In genomic region chr6:79234150-79235022, GRCh38 we compare ENCODE assay signal across 8 cellular contexts. TPM values are rescaled to one million over a fixed set of nuclear protein-coding genes. Genes with fewer than 3 reads are reported as not detected.
DNase-seq lines count a peak whose midpoint lies in the region; ATAC-seq, FAIRE-seq and TF ChIP-seq lines count a peak whose summit lies in the region.

TSS of gene HMGN3 (minus strand) at chr6:79234682.

- POLR2A ChIA-PET in HepG2 (lab: Yijun Ruan, JAX) = no interaction called here

- no peaks in the 10 kb centered on the region for H3K27me3 ChIP-seq in HepG2 (ENCODE audit: control insufficient read depth in 1 of 2, insufficient read depth in 2 of 2, low read length in 2 of 2)

- H2AFZ ChIP-seq in HepG2 (ENCODE audit: low read length) = peak within 1 kb of the TSS; percentile 56

- peak within 1 kb of the TSS; percentile 61 to 79 (median 77) for H3K4me3 ChIP-seq in HepG2 (replicated peaks in 1 of 3; ENCODE audit: insufficient read depth in 1 of 3, low read depth in 2 of 3, low read length in 3 of 3)

- peak; percentile 38; the same call in 1 of the 2 replicates for TF ChIP-seq CTCF in HepG2 (CRISPR knock-in tag; IDR thresholded peaks at IDR 0.05)

- WGBS in HepG2 (ENCODE audit: low lambda C conversion rate) = 10% methylated on average over 21 of the region's 51 CpGs

- intact Hi-C loops in HepG2 (cut with micrococcal nuclease; ENCODE audit: unreplicated experiment) = loop anchor here (2.0 to 10.0 kb wide), 5 partner anchors 156 to 388 kb away; partner anchors contain the start of genes IRAK1BP1 and PHIP

- ATAC-seq in GM19351 (IDR thresholded peaks at IDR 0.05; ENCODE audit: unreplicated experiment) (peak; percentile 88), HG03521 (IDR thresholded peaks at IDR 0.05; ENCODE audit: unreplicated experiment) (peak; percentile 96), HepG2 (peak; percentile 97)

- H3K36me3 ChIP-seq in HepG2 (replicated peaks in 1 of 2; ENCODE audit: control insufficient read depth in 1 of 2, insufficient read depth in 2 of 2, low read length in 2 of 2) = no peaks in the 10 kb centered on the region

- TF ChIP-seq RAD21 in HepG2 (CRISPR knock-in tag; IDR thresholded peaks at IDR 0.05) = no peak

- peak within 1 kb of the TSS; percentile 75 for H3K9ac ChIP-seq in HepG2 (ENCODE audit: insufficient read depth, low read depth, low read length)

- H3K9me3 ChIP-seq in HepG2 (ENCODE audit: low read length) = no peaks in the 10 kb centered on the region

- CTCF ChIA-PET in HepG2 (lab: Yijun Ruan, JAX; ENCODE audit: low intra/inter-chr PET ratio, low total read pairs) = no interaction called here

- in situ Hi-C loops in HepG2 (cut with HindIII; ENCODE audit: extremely low pct_ligation_motif_present, low pct_unique_long_range_greater_than_20kb) = no loop called here

- 0 out of 4 replicates have a peak, but pooled peaks of 1 of the 2 experiments have one; percentile 35 for TF ChIP-seq EP300 in HepG2 (IDR thresholded peaks at IDR 0.05; ENCODE audit: low read depth in 2 of 2, low read length in 2 of 2)
- TF ChIP-seq EP300 in HepG2 (CRISPR knock-in tag; IDR thresholded peaks at IDR 0.05; ENCODE audit: borderline replicate concordance) = no peak

- H3K4me1 ChIP-seq in HepG2 (ENCODE audit: insufficient read depth, low read length) = peaks cover 27% of the 10 kb centered on the region

- H3K79me2 ChIP-seq in HepG2 (ENCODE audit: insufficient read depth, low read length) = peaks cover 41% of the 10 kb centered on the region

- TF ChIP-seq POLR2A in HepG2 (IDR thresholded peaks at IDR 0.05; ENCODE audit: insufficient read depth in 1 of 2, low read depth in 2 of 2, low read length in 2 of 2) = peak; percentile 82 to 86

- no peaks in the 10 kb centered on the region for H4K20me1 ChIP-seq in HepG2 (ENCODE audit: insufficient read depth, low read length)

- peak within 1 kb of the TSS; percentile 81 for H3K4me2 ChIP-seq in HepG2 (ENCODE audit: low read depth, low read length)

- H3K27ac ChIP-seq in HepG2 (ENCODE audit: extremely low read length, insufficient read depth, low read length) = peak within 1 kb of the TSS; percentile 84

- BruUV-seq in HepG2 (replicated peaks; lab: Mats Ljungman, UMichigan) = TSS peak; percentile 80

- DNase-seq in C1 segment of cervical spinal cord (lab: John Stamatoyannopoulos, UW) (peak; percentile 64 to 96 (median 91)), NCI-H748 (lab: John Stamatoyannopoulos, UW; ENCODE audit: unreplicated experiment) (peak; percentile 98), dermis microvascular lymphatic vessel endothelial cell (ENCODE audit: low read depth in 2 of 2) (peak; percentile 88 to 93), HepG2 (ENCODE audit: low spot score) (peak; percentile 85)
- peak; percentile 91 to 94 for DNase-seq in activated CD4-positive, alpha-beta T cell treated with anti-CD3 and anti-CD28 coated beads, Interleukin-2, amount 50 U/mL, for 48 hours
- DNase-seq in stimulated activated CD4-positive, alpha-beta T cell treated with anti-CD3 and anti-CD28 coated beads, Interleukin-4, amount 100 ng/mL, for 1 hour = peak; percentile 90

- FAIRE-seq in HepG2 (lab: Jason Lieb, UNC) = peak; percentile 47

TF ChIP-seq in HepG2, 621 proteins besides CTCF, POLR2A, EP300 and RAD21 (continues in another document):
- TF ChIP-seq ATF3 (CRISPR knock-in tag; IDR thresholded peaks at IDR 0.05) (no peak), SRSF9 (IDR thresholded peaks at IDR 0.05; ENCODE audit: borderline replicate concordance, insufficient read depth, low read depth, low read length, poor library complexity, severe bottlenecking) (no peak), ZXDC (CRISPR knock-in tag; IDR thresholded peaks at IDR 0.05) (0 out of 2 replicates have a peak, but pooled peaks have one; percentile 66), TEAD2 (CRISPR knock-in tag; IDR thresholded peaks at IDR 0.05) (0 out of 2 replicates have a peak, but pooled peaks have one; percentile 31), ZNF615 (CRISPR knock-in tag; IDR thresholded peaks at IDR 0.05; ENCODE audit: borderline replicate concordance) (no peak), CHD4 (IDR thresholded peaks at IDR 0.05; ENCODE audit: borderline replicate concordance, low read length) (no peak), ZBTB10 (CRISPR knock-in tag; IDR thresholded peaks at IDR 0.05; ENCODE audit: borderline replicate concordance) (0 out of 2 replicates have a peak, but pooled peaks have one; percentile 23), MAZ (IDR thresholded peaks at IDR 0.05; ENCODE audit: borderline replicate concordance, low read depth, low read length) (peak; percentile 89), MAZ (CRISPR knock-in tag; IDR thresholded peaks at IDR 0.05; ENCODE audit: low read depth) (peak; percentile 78), ZNF891 (CRISPR knock-in tag; IDR thresholded peaks at IDR 0.05) (peak; percentile 82)

RNA-seq across cellular contexts. Expression of gene HMGN3, which starts in this region (rescaled TPM):
- total RNA-seq in dermis microvascular lymphatic vessel endothelial cell (48.8 and 49.4 TPM in 2 replicates), HepG2 (2016; rRNA removed; fragmentation: Illumina TruSeq; extraction: Trizol) (145 and 212 TPM in 2 replicates)
- 39.0 and 47.5 TPM in 2 replicates for total RNA-seq in HepG2 (2016; cell fraction: cytosol; rRNA removed; fragmentation: Illumina TruSeq; extraction: Trizol; ENCODE audit: low read depth)
- 143 and 216 TPM in 2 replicates for total RNA-seq in HepG2 (2016; cell fraction: insoluble cytoplasmic fraction; rRNA removed; fragmentation: Illumina TruSeq; extraction: Trizol)
- 52.6 and 56.2 TPM in 2 replicates for total RNA-seq in HepG2 (2016; cell fraction: membrane; rRNA removed; fragmentation: Illumina TruSeq; extraction: Trizol)
- total RNA-seq in HepG2 (2016; cell fraction: nucleus; rRNA removed; fragmentation: Illumina TruSeq; extraction: Trizol) = 70.2 and 76.8 TPM in 2 replicates
- 61.8 and 67.9 TPM in 2 replicates for polyA plus RNA-seq in HepG2 (2011; rRNA removed)
- polyA plus RNA-seq in HepG2 (2011; cell fraction: cytosol; rRNA removed) = 24.8 and 33.6 TPM in 2 replicates
- 78.1 and 86.2 TPM in 2 replicates for polyA plus RNA-seq in HepG2 (2011; cell fraction: nucleus; rRNA removed)
- 48.9 and 78.2 TPM in 2 replicates for polyA plus RNA-seq in HepG2 (2012)
- 58.5 and 83.4 TPM in 2 replicates for polyA plus RNA-seq in HepG2 (2016; cell fraction: cytosol; fragmentation: Illumina TruSeq; extraction: Trizol; ENCODE audit: low read depth)
- polyA plus RNA-seq in HepG2 (2016; cell fraction: insoluble cytoplasmic fraction; fragmentation: Illumina TruSeq; extraction: Trizol; ENCODE audit: low read depth) = 297 and 339 TPM in 2 replicates
- 73.2 and 77.0 TPM in 2 replicates for polyA plus RNA-seq in HepG2 (2016; cell fraction: membrane; fragmentation: Illumina TruSeq; extraction: Trizol; ENCODE audit: low read depth)
- polyA plus RNA-seq in HepG2 (2016; cell fraction: nucleus; fragmentation: Illumina TruSeq; extraction: Trizol; ENCODE audit: insufficient read depth, low read depth) = 156 and 167 TPM in 2 replicates
- 2.4 and 12.5 TPM in 2 replicates for polyA minus RNA-seq in HepG2 (2011; rRNA and poly(A)+ RNA removed; ENCODE audit: low replicate concordance)
- polyA minus RNA-seq in HepG2 (2011; cell fraction: cytosol; rRNA and poly(A)+ RNA removed) = 11.9 and 14.2 TPM in 2 replicates
- polyA minus RNA-seq in HepG2 (2011; cell fraction: nucleus; rRNA and poly(A)+ RNA removed) = 22.8 and 28.2 TPM in 2 replicates

Comparison
In these comparisons a context has a peak if more than half of its experiments do, and no peak if none do; other contexts are left out.
1. Peak in every context shown above with its lines: DNase-seq, ATAC-seq, H3K4me3 ChIP-seq and H3K27ac ChIP-seq.